In genomic region chr5:154762700-154763099, GRCh38 we compare ENCODE assay signal across 19 cellular contexts. TPM values are rescaled to one million over a fixed set of nuclear protein-coding genes. Genes with fewer than 3 reads are reported as not detected.
DNase-seq lines count a peak whose midpoint lies in the region; TF ChIP-seq lines count a peak whose summit lies in the region.
"Had no signal": no experiment of that assay in that cellular context is flagged by ENCODE, and none has a peak within 500 bp of the region (broad histone marks: within the 10 kb centered on the region; RNA-seq: fewer than 3 reads in every experiment).

No MANE protein-coding gene starts in this region.

- intact Hi-C loops in activated T-helper 2 cell treated with anti-CD3 and anti-CD28 coated beads, Interferon-gamma antibody, Interleukin-2, Interleukin-4, amounts not matched to agents 10 μg/mL and 5 μg/mL and 100 μg/mL, durations not matched to agents 14 hours and 24 hours and 36 hours (cut with micrococcal nuclease) = no loop called here

- peak overlapping the region; percentile 7 for H3K27ac ChIP-seq in neutrophil

- peaks cover 81% of the 10 kb centered on the region for H3K4me1 Mint-ChIP-seq in activated naive CD4-positive, alpha-beta T cell treated with anti-CD3 and anti-CD28 coated beads, Interleukin-2, amount 10 ng/mL, durations not matched to agents 7 days and 5 days
- peaks cover 75% of the 10 kb centered on the region for H3K4me1 Mint-ChIP-seq in HFFc6 (ENCODE audit: low read depth)
- peaks cover 69% of the 10 kb centered on the region for H3K4me1 Mint-ChIP-seq in activated T-helper 2 cell treated with anti-CD3 and anti-CD28 coated beads, Interferon-gamma antibody, Interleukin-2, Interleukin-4, amounts not matched to agents 10 μg/mL and 5 μg/mL and 100 μg/mL, durations not matched to agents 14 hours and 24 hours and 36 hours (ENCODE audit: low read depth)

- TF ChIP-seq CTCF in HFFc6 (IDR thresholded peaks at IDR 0.05) = no peak
- no peak for TF ChIP-seq CTCF in neutrophil (IDR thresholded peaks at IDR 0.05)

- no peaks in the 10 kb centered on the region for H3K36me3 ChIP-seq in neutrophil
- H3K36me3 ChIP-seq: sigmoid colon had no signal

- no peaks in the 10 kb centered on the region for H3K9me3 Mint-ChIP-seq in activated naive CD4-positive, alpha-beta T cell treated with anti-CD3 and anti-CD28 coated beads, Interleukin-2, amount 10 ng/mL, durations not matched to agents 7 days and 5 days
- H3K9me3 Mint-ChIP-seq in HFFc6 = no peaks in the 10 kb centered on the region
- no peaks in the 10 kb centered on the region for H3K9me3 Mint-ChIP-seq in activated T-helper 2 cell treated with anti-CD3 and anti-CD28 coated beads, Interferon-gamma antibody, Interleukin-2, Interleukin-4, amounts not matched to agents 10 μg/mL and 5 μg/mL and 100 μg/mL, durations not matched to agents 14 hours and 24 hours and 36 hours
- H3K9me3 Mint-ChIP-seq: CD14-positive monocyte; nephron progenitor cell; stimulated activated naive CD8-positive, alpha-beta T cell treated with anti-CD3 and anti-CD28 coated beads, Interleukin-15, Interleukin-2, amounts not matched to agents 100 ng/mL and 50 ng/mL, for 24 hours had no signal

- no peaks in the 10 kb centered on the region for H3K9me3 ChIP-seq in neutrophil
- H3K9me3 ChIP-seq: sigmoid colon had no signal

- H3K4me3 Mint-ChIP-seq in activated naive CD4-positive, alpha-beta T cell treated with anti-CD3 and anti-CD28 coated beads, Interleukin-2, amount 10 ng/mL, durations not matched to agents 7 days and 5 days = no peak overlapping the region
- no peak overlapping the region for H3K4me3 Mint-ChIP-seq in HFFc6
- no peak overlapping the region for H3K4me3 Mint-ChIP-seq in activated T-helper 2 cell treated with anti-CD3 and anti-CD28 coated beads, Interferon-gamma antibody, Interleukin-2, Interleukin-4, amounts not matched to agents 10 μg/mL and 5 μg/mL and 100 μg/mL, durations not matched to agents 14 hours and 24 hours and 36 hours (ENCODE audit: low read depth)
- H3K4me3 Mint-ChIP-seq: CD14-positive monocyte, nephron progenitor cell had no signal

- H3K4me1 ChIP-seq in neutrophil (ENCODE audit: control insufficient read depth in 1 of 2, insufficient read depth in 1 of 2, low read depth in 1 of 2, low read length in 1 of 2) = peaks cover 36 to 37% of the 10 kb centered on the region in 2 experiments

- H3K27ac Mint-ChIP-seq in activated naive CD4-positive, alpha-beta T cell treated with anti-CD3 and anti-CD28 coated beads, Interleukin-2, amount 10 ng/mL, durations not matched to agents 7 days and 5 days = peak overlapping the region; percentile 82
- H3K27ac Mint-ChIP-seq in HFFc6 = 0 out of 2 replicates have a peak overlapping the region, but pooled peaks have one; percentile 33
- peak overlapping the region; percentile 48 for H3K27ac Mint-ChIP-seq in activated T-helper 2 cell treated with anti-CD3 and anti-CD28 coated beads, Interferon-gamma antibody, Interleukin-2, Interleukin-4, amounts not matched to agents 10 μg/mL and 5 μg/mL and 100 μg/mL, durations not matched to agents 14 hours and 24 hours and 36 hours
- H3K27ac Mint-ChIP-seq: nephron progenitor cell had no signal

- DNase-seq in activated naive CD4-positive, alpha-beta T cell treated with anti-CD3 and anti-CD28 coated beads, Interleukin-2, amount 10 ng/mL, durations not matched to agents 7 days and 5 days = no peak
- DNase-seq in activated naive CD4-positive, alpha-beta T cell treated with anti-CD3 and anti-CD28 coated beads, Interleukin-2, amount 50 U/mL, for 16 hours = no peak
- DNase-seq in HFFc6 (no peak), SKM-1 treated with dmso at 0.1 percent for 144 hours (lab: John Stamatoyannopoulos, UW; ENCODE audit: unreplicated experiment) (no peak), NCI-H2227 treated with DMSO at 0.1 percent for 48 hours (lab: John Stamatoyannopoulos, UW) (no peak)
- no peak for DNase-seq in activated T-helper 2 cell treated with anti-CD3 and anti-CD28 coated beads, Interferon-gamma antibody, Interleukin-2, Interleukin-4, amounts not matched to agents 10 μg/mL and 5 μg/mL and 100 μg/mL, durations not matched to agents 14 hours and 24 hours and 36 hours (ENCODE audit: low spot score)
- DNase-seq: activated gamma-delta T cell, DMS 273 treated with DMSO at 0.1 percent for 48 hours, MM.1S, NCI-H1436, NCI-H2107, NCI-H446 treated with DMSO at 0.1 percent for 48 hours, nephron progenitor cell, OCI-M1, sigmoid colon had no signal

- H3K27me3 ChIP-seq in neutrophil = no peaks in the 10 kb centered on the region
- H3K27me3 ChIP-seq: sigmoid colon had no signal

- H3K36me3 Mint-ChIP-seq in activated naive CD4-positive, alpha-beta T cell treated with anti-CD3 and anti-CD28 coated beads, Interleukin-2, amount 10 ng/mL, durations not matched to agents 7 days and 5 days = peaks cover 17% of the 10 kb centered on the region
- peaks cover 6% of the 10 kb centered on the region for H3K36me3 Mint-ChIP-seq in HFFc6 (ENCODE audit: low read depth)
- H3K36me3 Mint-ChIP-seq in activated T-helper 2 cell treated with anti-CD3 and anti-CD28 coated beads, Interferon-gamma antibody, Interleukin-2, Interleukin-4, amounts not matched to agents 10 μg/mL and 5 μg/mL and 100 μg/mL, durations not matched to agents 14 hours and 24 hours and 36 hours (ENCODE audit: low read depth) = peaks cover 31% of the 10 kb centered on the region

- no peaks in the 10 kb centered on the region for H3K27me3 Mint-ChIP-seq in activated naive CD4-positive, alpha-beta T cell treated with anti-CD3 and anti-CD28 coated beads, Interleukin-2, amount 10 ng/mL, durations not matched to agents 7 days and 5 days
- no peaks in the 10 kb centered on the region; the same call in 1 of the 2 replicates for H3K27me3 Mint-ChIP-seq in HFFc6 (ENCODE audit: insufficient read depth)
- H3K27me3 Mint-ChIP-seq in activated T-helper 2 cell treated with anti-CD3 and anti-CD28 coated beads, Interferon-gamma antibody, Interleukin-2, Interleukin-4, amounts not matched to agents 10 μg/mL and 5 μg/mL and 100 μg/mL, durations not matched to agents 14 hours and 24 hours and 36 hours (ENCODE audit: low read depth) = no peaks in the 10 kb centered on the region
- H3K27me3 Mint-ChIP-seq: progenitor cell of endocrine pancreas; stimulated activated naive CD8-positive, alpha-beta T cell treated with anti-CD3 and anti-CD28 coated beads, Interleukin-15, Interleukin-2, amounts not matched to agents 100 ng/mL and 50 ng/mL, for 24 hours had no signal

- CTCF ChIA-PET in activated naive CD4-positive, alpha-beta T cell treated with anti-CD3 and anti-CD28 coated beads, Interleukin-2, amount 10 ng/mL, durations not matched to agents 7 days and 5 days (lab: Charles Lee) = no interaction called here

- no peak overlapping the region for H3K4me3 ChIP-seq in neutrophil (ENCODE audit: low read depth in 1 of 2, low read length in 1 of 2)
- H3K4me3 ChIP-seq: sigmoid colon had no signal

RNA-seq across cellular contexts. Expression of gene LARP1, which starts 7.5 kb away (rescaled TPM):
- 100 to 1,000 TPM; 204 to 228 (median 208) TPM for total RNA-seq in HFFc6 (2021; fragmentation: NEBNext Ultra II Directional; extraction: Animal tissue kit (Norgen Biotek cat#: 25700))
- 278 and 301 TPM in 2 replicates for total RNA-seq in activated T-helper 2 cell treated with anti-CD3 and anti-CD28 coated beads, Interferon-gamma antibody, Interleukin-2, Interleukin-4, amounts not matched to agents 10 μg/mL and 5 μg/mL and 100 μg/mL, durations not matched to agents 14 hours and 24 hours and 36 hours
